23 cellular contexts compared by ENCODE assay signal in the genomic region with DNA sequence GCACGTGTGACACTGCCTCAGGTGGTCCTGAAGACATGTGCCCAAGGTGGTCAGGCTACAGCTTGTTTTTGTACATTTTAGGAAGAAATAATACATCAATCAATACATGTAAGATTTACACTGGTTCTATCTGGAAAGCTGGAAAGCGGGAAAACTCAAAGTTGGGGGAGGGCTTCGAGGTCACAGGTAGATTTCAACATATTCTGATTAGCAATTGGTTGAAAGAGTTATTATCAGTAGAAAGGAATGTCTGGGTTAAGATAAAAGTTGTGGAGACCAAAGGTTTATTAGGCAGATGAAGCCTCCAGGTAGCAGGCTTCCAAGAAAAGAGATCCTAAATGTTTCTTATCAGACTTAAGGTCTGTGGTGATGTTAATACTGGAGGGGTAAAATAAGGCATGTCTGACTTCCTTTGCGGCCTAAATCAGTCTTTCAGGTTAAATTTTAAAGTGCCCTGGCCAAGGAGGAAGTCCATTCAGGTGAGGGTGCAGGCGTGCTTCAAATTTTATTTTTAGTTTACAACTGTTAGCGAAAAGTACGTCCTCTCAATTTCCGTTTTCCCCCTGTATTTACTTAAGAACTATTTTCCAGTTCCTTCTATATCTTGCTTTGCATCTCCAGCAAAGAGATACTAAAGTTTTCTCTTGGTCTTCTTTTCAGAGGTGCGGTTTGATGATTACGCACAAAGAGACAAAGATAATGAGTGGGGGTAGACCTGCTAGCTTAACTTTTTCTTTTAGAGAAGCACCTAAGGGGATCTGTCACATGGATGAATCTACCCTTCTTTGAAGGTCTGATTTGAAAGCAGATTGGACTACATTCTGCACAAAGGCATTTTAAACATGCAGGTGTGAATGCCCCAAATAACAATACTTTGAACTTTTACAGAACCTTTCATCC.
A peak's percentile ranks its signal among the peaks of the same experiment; 100 is the strongest.
DNase-seq lines count a peak whose midpoint lies in the region; ATAC-seq and TF ChIP-seq lines count a peak whose summit lies in the region.
"Had no signal": no experiment of that assay in that cellular context is flagged by ENCODE, and none has a peak within 500 bp of the region (broad histone marks: within the 10 kb centered on the region; RNA-seq: fewer than 3 reads in every experiment).

No MANE protein-coding gene starts in this region.

- no peaks in the 10 kb centered on the region for H3K36me3 ChIP-seq in DOHH2 (ENCODE audit: control insufficient read depth, low read length)
- H3K36me3 ChIP-seq in HAP-1 (replicated peaks) = no peaks in the 10 kb centered on the region
- H3K36me3 ChIP-seq: breast epithelium, esophagus squamous epithelium, left lung had no signal

- no peaks in the 10 kb centered on the region for H3K36me3 Mint-ChIP-seq in activated CD4-positive, alpha-beta T cell treated with anti-CD3 and anti-CD28 coated beads, Interleukin-2, amount 10 ng/mL, durations not matched to agents 24 days and 14 days (ENCODE audit: low read depth)
- H3K36me3 Mint-ChIP-seq in T-helper 2 cell treated with Interferon-gamma antibody and Interleukin-4, amounts not matched to agents 5 μg/mL and 100 μg/mL, for 36 hours (ENCODE audit: low read depth) = no peaks in the 10 kb centered on the region
- H3K36me3 Mint-ChIP-seq in effector memory CD8-positive, alpha-beta T cell (ENCODE audit: insufficient read depth) = peaks cover 3% of the 10 kb centered on the region
- H3K36me3 Mint-ChIP-seq: natural killer cell treated with Interleukin-12 subunit alpha and Interleukin-12 subunit beta and Interleukin-15 and Interleukin-18, amount 100 ng/mL, for 72 hours had no signal

- H4K20me1 ChIP-seq in DOHH2 (ENCODE audit: control insufficient read depth, insufficient read depth, low read depth, low read length) = no peaks in the 10 kb centered on the region

- in situ Hi-C loops in HAP-1 (cut with MboI; ENCODE audit: low sequenced_read_pairs) = loop anchor here (25.0 kb wide), 1 partner anchor 274 kb away; no protein-coding TSS in a partner anchor

- peak; percentile 62 for DNase-seq in activated CD4-positive, alpha-beta T cell treated with anti-CD3 and anti-CD28 coated beads, Interleukin-2, amount 10 ng/mL, durations not matched to agents 24 days and 14 days
- no peak for DNase-seq in activated CD4-positive, alpha-beta T cell treated with anti-CD3 and anti-CD28 coated beads for 1 hour
- DNase-seq in T-helper 2 cell treated with Interferon-gamma antibody and Interleukin-4, amounts not matched to agents 5 μg/mL and 100 μg/mL, for 36 hours (ENCODE audit: low spot score) = no peak
- DNase-seq in effector memory CD8-positive, alpha-beta T cell = no peak
- DNase-seq in NCI-H226 (no peak), HAP-1 (ENCODE audit: low spot score in 2 of 2) (no peak)
- DNase-seq: activated CD8-positive, alpha-beta memory T cell treated with anti-CD3 and anti-CD28 coated beads for 24 hours; amniotic stem cell; esophagus squamous epithelium; GF-D8; Karpas-422; left lung; MV-4-11; NCI-H1694; NCI-H2171 treated with DMSO at 0.1 percent for 48 hours; substantia nigra; T-helper 9 cell had no signal

- no peaks in the 10 kb centered on the region for H3K79me2 ChIP-seq in DOHH2 (ENCODE audit: control insufficient read depth, low read length)

- peak overlapping the region; percentile 55 for H3K4me2 ChIP-seq in DOHH2 (ENCODE audit: low read length)

- H3K9me2 ChIP-seq in DOHH2 (replicated peaks; ENCODE audit: control insufficient read depth, low read length) = no peaks in the 10 kb centered on the region

- no peaks in the 10 kb centered on the region for H3F3A ChIP-seq in DOHH2 (ENCODE audit: control insufficient read depth, insufficient read depth)

- H3K4me3 Mint-ChIP-seq in activated CD4-positive, alpha-beta T cell treated with anti-CD3 and anti-CD28 coated beads, Interleukin-2, amount 10 ng/mL, durations not matched to agents 24 days and 14 days = peak overlapping the region; percentile 29
- peak overlapping the region; percentile 59 for H3K4me3 Mint-ChIP-seq in T-helper 2 cell treated with Interferon-gamma antibody and Interleukin-4, amounts not matched to agents 5 μg/mL and 100 μg/mL, for 36 hours
- no peak overlapping the region for H3K4me3 Mint-ChIP-seq in effector memory CD8-positive, alpha-beta T cell
- H3K4me3 Mint-ChIP-seq: natural killer cell treated with Interleukin-12 subunit alpha and Interleukin-12 subunit beta and Interleukin-15 and Interleukin-18, amount 100 ng/mL, for 72 hours had no signal

- H3K27ac Mint-ChIP-seq in activated CD4-positive, alpha-beta T cell treated with anti-CD3 and anti-CD28 coated beads, Interleukin-2, amount 10 ng/mL, durations not matched to agents 24 days and 14 days = peak overlapping the region; percentile 76
- H3K27ac Mint-ChIP-seq in T-helper 2 cell treated with Interferon-gamma antibody and Interleukin-4, amounts not matched to agents 5 μg/mL and 100 μg/mL, for 36 hours = peak overlapping the region; percentile 82
- H3K27ac Mint-ChIP-seq in effector memory CD8-positive, alpha-beta T cell = no peak overlapping the region
- H3K27ac Mint-ChIP-seq: natural killer cell treated with Interleukin-12 subunit alpha and Interleukin-12 subunit beta and Interleukin-15 and Interleukin-18, amount 100 ng/mL, for 72 hours had no signal

- H3K4me1 ChIP-seq in DOHH2 (ENCODE audit: control insufficient read depth, low read length) (peaks cover 25% of the 10 kb centered on the region), HAP-1 (no peaks in the 10 kb centered on the region)
- H3K4me1 ChIP-seq: breast epithelium had no signal

- H3K9me3 ChIP-seq in DOHH2 (ENCODE audit: control insufficient read depth, insufficient read depth, low read length) (no peaks in the 10 kb centered on the region), HAP-1 (no peaks in the 10 kb centered on the region)
- H3K9me3 ChIP-seq: breast epithelium, esophagus squamous epithelium, left lung had no signal

- H3K9me3 Mint-ChIP-seq in activated CD4-positive, alpha-beta T cell treated with anti-CD3 and anti-CD28 coated beads, Interleukin-2, amount 10 ng/mL, durations not matched to agents 24 days and 14 days = peaks cover 4% of the 10 kb centered on the region
- H3K9me3 Mint-ChIP-seq in T-helper 2 cell treated with Interferon-gamma antibody and Interleukin-4, amounts not matched to agents 5 μg/mL and 100 μg/mL, for 36 hours = no peaks in the 10 kb centered on the region
- H3K9me3 Mint-ChIP-seq in effector memory CD8-positive, alpha-beta T cell = no peaks in the 10 kb centered on the region
- H3K9me3 Mint-ChIP-seq: natural killer cell treated with Interleukin-12 subunit alpha and Interleukin-12 subunit beta and Interleukin-15 and Interleukin-18, amount 100 ng/mL, for 72 hours had no signal

- H3K27ac ChIP-seq in DOHH2 (ENCODE audit: low read depth, low read length) = peak overlapping the region; percentile 63
- H3K27ac ChIP-seq: breast epithelium, coronary artery, esophagus squamous epithelium, left lung, RWPE1 had no signal

- H3K27me3 ChIP-seq in DOHH2 (ENCODE audit: control insufficient read depth, low read length) (no peaks in the 10 kb centered on the region), HAP-1 (ENCODE audit: low read depth) (no peaks in the 10 kb centered on the region)
- H3K27me3 ChIP-seq: breast epithelium, esophagus squamous epithelium, left lung had no signal

- peaks cover 2% of the 10 kb centered on the region for H3K27me3 Mint-ChIP-seq in activated CD4-positive, alpha-beta T cell treated with anti-CD3 and anti-CD28 coated beads, Interleukin-2, amount 10 ng/mL, durations not matched to agents 24 days and 14 days
- H3K27me3 Mint-ChIP-seq in T-helper 2 cell treated with Interferon-gamma antibody and Interleukin-4, amounts not matched to agents 5 μg/mL and 100 μg/mL, for 36 hours (ENCODE audit: low read depth) = no peaks in the 10 kb centered on the region
- H3K27me3 Mint-ChIP-seq in effector memory CD8-positive, alpha-beta T cell = no peaks in the 10 kb centered on the region
- H3K27me3 Mint-ChIP-seq: natural killer cell treated with Interleukin-12 subunit alpha and Interleukin-12 subunit beta and Interleukin-15 and Interleukin-18, amount 100 ng/mL, for 72 hours had no signal

- intact Hi-C loops in activated CD4-positive, alpha-beta T cell treated with anti-CD3 and anti-CD28 coated beads, Interleukin-2, amount 10 ng/mL, durations not matched to agents 24 days and 14 days (cut with micrococcal nuclease) = no loop called here

- ATAC-seq in effector memory CD8-positive, alpha-beta T cell (replicated peaks) = peak; percentile 27
- no peak for ATAC-seq in HG02623 (IDR thresholded peaks at IDR 0.05; ENCODE audit: unreplicated experiment)
- ATAC-seq: left lung; natural killer cell treated with Interleukin-12 subunit alpha and Interleukin-12 subunit beta and Interleukin-15 and Interleukin-18, amount 100 ng/mL, for 72 hours had no signal

- TF ChIP-seq CTCF in DOHH2 (IDR thresholded peaks at IDR 0.05; ENCODE audit: low read depth, low read length, poor library complexity, severe bottlenecking) = no peak

- H3K4me1 Mint-ChIP-seq in activated CD4-positive, alpha-beta T cell treated with anti-CD3 and anti-CD28 coated beads, Interleukin-2, amount 10 ng/mL, durations not matched to agents 24 days and 14 days = peaks cover 18% of the 10 kb centered on the region
- peaks cover 27% of the 10 kb centered on the region for H3K4me1 Mint-ChIP-seq in T-helper 2 cell treated with Interferon-gamma antibody and Interleukin-4, amounts not matched to agents 5 μg/mL and 100 μg/mL, for 36 hours (ENCODE audit: low read depth)
- H3K4me1 Mint-ChIP-seq in effector memory CD8-positive, alpha-beta T cell (ENCODE audit: low read depth in 2 of 2) = no peaks in the 10 kb centered on the region

- H3K4me3 ChIP-seq in DOHH2 (ENCODE audit: low read length) = peak overlapping the region; percentile 42
- H3K4me3 ChIP-seq in HAP-1 = no peak overlapping the region
- H3K4me3 ChIP-seq: breast epithelium, coronary artery, esophagus squamous epithelium, left lung had no signal

Comparison
In these comparisons a context has a peak if more than half of its experiments do, and no peak if none do; other contexts are left out.
1. H3K27ac Mint-ChIP-seq: peak in activated CD4-positive, alpha-beta T cell treated with anti-CD3 and anti-CD28 coated beads, Interleukin-2, amount 10 ng/mL, durations not matched to agents 24 days and 14 days (single experiment) and T-helper 2 cell treated with Interferon-gamma antibody and Interleukin-4, amounts not matched to agents 5 μg/mL and 100 μg/mL, for 36 hours (single experiment); none in effector memory CD8-positive, alpha-beta T cell (0 of 2).
2. H3K4me3 Mint-ChIP-seq: peak in activated CD4-positive, alpha-beta T cell treated with anti-CD3 and anti-CD28 coated beads, Interleukin-2, amount 10 ng/mL, durations not matched to agents 24 days and 14 days (single experiment) and T-helper 2 cell treated with Interferon-gamma antibody and Interleukin-4, amounts not matched to agents 5 μg/mL and 100 μg/mL, for 36 hours (single experiment); none in effector memory CD8-positive, alpha-beta T cell (0 of 2).